ENCODE assay signal across 10 cellular contexts in genomic region chr6:45709834-45710233, GRCh38.
DNase-seq lines count a peak whose midpoint lies in the region; ATAC-seq and TF ChIP-seq lines count a peak whose summit lies in the region.
"Had no signal": no experiment of that assay in that cellular context is flagged by ENCODE, and none has a peak within 500 bp of the region (broad histone marks: within the 10 kb centered on the region; RNA-seq: fewer than 3 reads in every experiment).

No MANE protein-coding gene starts in this region.

- peak; percentile 37 for DNase-seq in activated naive CD4-positive, alpha-beta T cell treated with Interleukin-2 at 50 U/mL for 16 hours
- DNase-seq in activated naive CD4-positive, alpha-beta T cell (lab: John Stamatoyannopoulos, UW), result no peak
- DNase-seq in NOMO-1 treated with dmso at 0.1 percent for 144 hours (lab: John Stamatoyannopoulos, UW; ENCODE audit: unreplicated experiment) (peak; percentile 63), NCI-H345 treated with DMSO at 0.1 percent for 48 hours (lab: John Stamatoyannopoulos, UW; ENCODE audit: unreplicated experiment) (no peak), superior temporal gyrus (ENCODE audit: extremely low spot score) (no peak), sigmoid colon (no peak)
- DNase-seq: SJCRH30 had no signal

- H3K27ac ChIP-seq in sigmoid colon, result no peak overlapping the region
- H3K27ac ChIP-seq: SJCRH30 had no signal

- 82 to 83% methylated on average over 7 of the region's 7 CpGs for WGBS in sigmoid colon, 2 donors

- peaks cover 37% of the 10 kb centered on the region for H3K4me1 Mint-ChIP-seq in stimulated activated memory B cell treated with anti-CD40 and anti-IgM and Interleukin-4, amounts not matched to agents 10 μg/mL and 1 μg/mL and 100 μg/mL, for 72 hours

- intact Hi-C loops in sigmoid colon (cut with DNase I), result loop anchor here (5.0 kb wide), 1 partner anchor 118 kb away; no protein-coding TSS in a partner anchor

- no peak for TF ChIP-seq EP300 in sigmoid colon (IDR thresholded peaks at IDR 0.05)

- no peak overlapping the region for H3K4me3 ChIP-seq in sigmoid colon
- H3K4me3 ChIP-seq: SJCRH30, smooth muscle cell had no signal

- no peak for TF ChIP-seq CTCF in sigmoid colon (IDR thresholded peaks at IDR 0.05)

- no peaks in the 10 kb centered on the region for H3K9me3 Mint-ChIP-seq in stimulated activated memory B cell treated with anti-CD40 and anti-IgM and Interleukin-4, amounts not matched to agents 10 μg/mL and 1 μg/mL and 100 μg/mL, for 72 hours

- peak; percentile 62 for ATAC-seq in HG02938 (IDR thresholded peaks at IDR 0.05; ENCODE audit: unreplicated experiment)
- peak; percentile 76 for ATAC-seq in stimulated activated memory B cell treated with anti-CD40 and anti-IgM and Interleukin-4, amounts not matched to agents 10 μg/mL and 1 μg/mL and 100 μg/mL, for 72 hours

- H3K4me1 ChIP-seq in sigmoid colon, result peaks cover 0 to 15% (median 9%) of the 10 kb centered on the region in 4 donors

- no peak overlapping the region for H3K27ac Mint-ChIP-seq in stimulated activated memory B cell treated with anti-CD40 and anti-IgM and Interleukin-4, amounts not matched to agents 10 μg/mL and 1 μg/mL and 100 μg/mL, for 72 hours

- no peaks in the 10 kb centered on the region for H3K9me3 ChIP-seq in sigmoid colon
- H3K9me3 ChIP-seq: SJCRH30 had no signal

- H3K4me3 Mint-ChIP-seq in stimulated activated memory B cell treated with anti-CD40 and anti-IgM and Interleukin-4, amounts not matched to agents 10 μg/mL and 1 μg/mL and 100 μg/mL, for 72 hours, result peak overlapping the region; percentile 48

- H3K27me3 ChIP-seq in sigmoid colon, result no peaks in the 10 kb centered on the region
- H3K27me3 ChIP-seq: SJCRH30 had no signal

- no peak for TF ChIP-seq POLR2A in sigmoid colon (IDR thresholded peaks at IDR 0.05)

- peaks cover 9% of the 10 kb centered on the region for H3K27me3 Mint-ChIP-seq in stimulated activated memory B cell treated with anti-CD40 and anti-IgM and Interleukin-4, amounts not matched to agents 10 μg/mL and 1 μg/mL and 100 μg/mL, for 72 hours

- H3K36me3 ChIP-seq in sigmoid colon, result no peaks in the 10 kb centered on the region
- H3K36me3 ChIP-seq: SJCRH30 had no signal

- H3K36me3 Mint-ChIP-seq in stimulated activated memory B cell treated with anti-CD40 and anti-IgM and Interleukin-4, amounts not matched to agents 10 μg/mL and 1 μg/mL and 100 μg/mL, for 72 hours, result no peaks in the 10 kb centered on the region

Comparison
In these comparisons a context has a peak if more than half of its experiments do, and no peak if none do; other contexts are left out.
1. DNase-seq: peak in activated naive CD4-positive, alpha-beta T cell treated with Interleukin-2 at 50 U/mL for 16 hours (single experiment) and NOMO-1 treated with dmso at 0.1 percent for 144 hours (single experiment); none in activated naive CD4-positive, alpha-beta T cell (0 of 4), NCI-H345 treated with DMSO at 0.1 percent for 48 hours (single experiment), superior temporal gyrus (single experiment) and sigmoid colon (single experiment).